In genomic region chr3:113019182-113020137, GRCh38 we compare ENCODE assay signal across 8 cellular contexts. TPM values are rescaled to one million over a fixed set of nuclear protein-coding genes. Genes with fewer than 3 reads are reported as not detected.
DNase-seq lines count a peak whose midpoint lies in the region; ATAC-seq and TF ChIP-seq lines count a peak whose summit lies in the region.

No MANE protein-coding gene starts in this region.

- peak overlapping the region; percentile 86 for H3K14ac ChIP-seq in IMR-90 (replicated peaks; ENCODE audit: low read depth, low read length)

- H4K91ac ChIP-seq in IMR-90 (ENCODE audit: insufficient read depth, low read depth, low read length): peak overlapping the region; percentile 81

- peak overlapping the region; percentile 81 for H3K18ac ChIP-seq in IMR-90 (ENCODE audit: low read depth, low read length)

- peak overlapping the region; percentile 80 for H3K4ac ChIP-seq in IMR-90 (ENCODE audit: low read depth, low read length)

- peak overlapping the region; percentile 79 for H2AK9ac ChIP-seq in IMR-90 (replicated peaks; ENCODE audit: low read depth, low read length, poor library complexity)

- peak overlapping the region; percentile 96 for H3K23ac ChIP-seq in IMR-90 (ENCODE audit: low read depth, low read length)

- peak overlapping the region; percentile 64; the same call in 1 of the 2 replicates for H2BK20ac ChIP-seq in IMR-90 (ENCODE audit: low read depth, low read length)

- 10% methylated on average over 10 of the region's 63 CpGs; no CpG with 5 or more reads in 1 of the 2 experiments for WGBS in IMR-90 (ENCODE audit: extremely low coverage in 2 of 2, insufficient read length in 1 of 2), 2 experiments

- H3K9me3 ChIP-seq in IMR-90 (ENCODE audit: control insufficient read depth, insufficient read depth, low read length) (no peaks in the 10 kb centered on the region), OCI-LY7 (ENCODE audit: low read length) (no peaks in the 10 kb centered on the region), mucosa of descending colon (no peaks in the 10 kb centered on the region)

- H3K4me3 ChIP-seq in IMR-90 (ENCODE audit: insufficient read depth, low read depth, low read length) (peak overlapping the region; percentile 84), OCI-LY7 (ENCODE audit: low read depth, low read length, poor library complexity, severe bottlenecking) (peak overlapping the region; percentile 79), epithelial cell of proximal tubule (ENCODE audit: low read depth, low read length) (peak overlapping the region; percentile 77), mucosa of descending colon (peak overlapping the region; percentile 51)

- H3K36me3 ChIP-seq in IMR-90 (ENCODE audit: control insufficient read depth, insufficient read depth, low read length) (peaks cover 4% of the 10 kb centered on the region), OCI-LY7 (ENCODE audit: insufficient read depth, low read length) (peaks cover 30% of the 10 kb centered on the region), mucosa of descending colon (ENCODE audit: low read depth) (no peaks in the 10 kb centered on the region)

- no peaks in the 10 kb centered on the region for H3K27me3 ChIP-seq in IMR-90 (ENCODE audit: control insufficient read depth, insufficient read depth, low read length)

- peak overlapping the region; percentile 96 for H3K4me2 ChIP-seq in IMR-90 (ENCODE audit: low read depth, low read length)
- peak overlapping the region; percentile 71 for H3K4me2 ChIP-seq in OCI-LY7 (ENCODE audit: low read length)

- H3K27ac ChIP-seq in IMR-90 (ENCODE audit: insufficient read depth, low read length): peak overlapping the region; percentile 97
- H3K27ac ChIP-seq in OCI-LY7 (ENCODE audit: low read depth, low read length, poor library complexity, severe bottlenecking): peak overlapping the region; percentile 76

- POLR2A ChIA-PET in IMR-90 (lab: Charles Lee; ENCODE audit: unreplicated experiment) (interaction anchor here (0.6 to 1.6 kb wide), 3 partner anchors 11 to 16 kb away, joined by 3 read pairs; no protein-coding TSS in a partner anchor), OCI-LY7 (lab: Charles Lee) (interaction anchor here (0.6 to 5.0 kb wide), 19 partner anchors 10 to 1157 kb away, joined by 3 to 45 read pairs (median 4); partner anchors contain the start of genes GCSAM and GTPBP8)

- BruUV-seq in IMR-90 (replicated peaks; lab: Mats Ljungman, UMichigan) (no TSS peak), OCI-LY7 (replicated peaks; lab: Mats Ljungman, UMichigan) (TSS peak; percentile 61)

- no peak for TF ChIP-seq RAD21 in IMR-90 (IDR thresholded peaks at IDR 0.05; ENCODE audit: low read length)

- peak overlapping the region; percentile 72; the same call in 1 of the 3 replicates for H2BK15ac ChIP-seq in IMR-90 (ENCODE audit: low read depth, low read length)

- in situ Hi-C loops in IMR-90 (cut with MboI; ENCODE audit: low sequenced_read_pairs): no loop called here

- peak overlapping the region; percentile 88 for H3K9ac ChIP-seq in IMR-90 (ENCODE audit: low read depth, low read length)

- H4K20me1 ChIP-seq in IMR-90 (ENCODE audit: insufficient read depth, low read length) (0 out of 2 replicates have a peak, but pooled peaks cover 3% of the 10 kb centered on the region), OCI-LY7 (ENCODE audit: insufficient read depth, low read length) (no peaks in the 10 kb centered on the region)

- H3K56ac ChIP-seq in IMR-90 (ENCODE audit: extremely low read depth, insufficient read depth, low read length): peak overlapping the region; percentile 90

- intact Hi-C loops in IMR-90 (cut with micrococcal nuclease) (no loop called here), OCI-LY7 (cut with micrococcal nuclease; ENCODE audit: unreplicated experiment) (loop anchor here (1.0 to 5.0 kb wide), 3 partner anchors 29 to 727 kb away; partner anchors contain the start of genes ATG3, ATP6V1A, GTPBP8 and NAA50), mucosa of descending colon (cut with DNase I, micrococcal nuclease) (no loop called here)

- peaks cover 27 to 39% of the 10 kb centered on the region in 2 experiments for H3K79me1 ChIP-seq in IMR-90 (ENCODE audit: low read depth in 1 of 2, low read length in 2 of 2)

- dilution Hi-C loops in IMR-90 (cut with HindIII; ENCODE audit: low sequenced_read_pairs, unreplicated experiment): no loop called here

- peak; percentile 95 for ATAC-seq in GM21529 (IDR thresholded peaks at IDR 0.05; ENCODE audit: unreplicated experiment)
- ATAC-seq in IMR-90 (ENCODE audit: low read depth): peak; percentile 98
- ATAC-seq in mucosa of descending colon: peak; percentile 99

- H4K8ac ChIP-seq in IMR-90 (ENCODE audit: low read depth in 2 of 2, low read length in 2 of 2): peak overlapping the region; percentile 98

- peak overlapping the region; percentile 76 for H4K5ac ChIP-seq in IMR-90 (ENCODE audit: low read depth, low read length)

- H2AK5ac ChIP-seq in IMR-90 (ENCODE audit: low read depth, low read length): peak overlapping the region; percentile 46

- peak overlapping the region; percentile 95 for H2BK5ac ChIP-seq in IMR-90 (ENCODE audit: low read depth, low read length, poor library complexity, severe bottlenecking)

- TF ChIP-seq CTCF in IMR-90 (conservative IDR thresholded peaks at IDR 0.05; ENCODE audit: low read depth, low read length) (no peak), OCI-LY7 (conservative IDR thresholded peaks at IDR 0.05; ENCODE audit: low read length) (no peak), epithelial cell of proximal tubule (conservative IDR thresholded peaks at IDR 0.05; ENCODE audit: low read depth, low read length) (no peak), mucosa of descending colon (IDR thresholded peaks at IDR 0.05) (no peak)

- TF ChIP-seq POLR2A in IMR-90 (IDR thresholded peaks at IDR 0.05; ENCODE audit: low read depth, low read length): peak; percentile 75

- H3K4me1 ChIP-seq in IMR-90 (ENCODE audit: control insufficient read depth, insufficient read depth, low read length) (peaks cover 4% of the 10 kb centered on the region; the same call in 1 of the 2 replicates), OCI-LY7 (ENCODE audit: insufficient read depth, low read length, poor library complexity, severe bottlenecking) (peaks cover 26% of the 10 kb centered on the region), mucosa of descending colon (ENCODE audit: low read depth) (peaks cover 3% of the 10 kb centered on the region)

- H2AFZ ChIP-seq in IMR-90 (replicated peaks; ENCODE audit: low read length, poor library complexity) (peak overlapping the region; percentile 98), OCI-LY7 (ENCODE audit: low read length) (peak overlapping the region; percentile 97)

- H2BK120ac ChIP-seq in IMR-90 (ENCODE audit: low read depth, low read length): peak overlapping the region; percentile 91

- CTCF ChIA-PET in IMR-90 (lab: Yijun Ruan, JAX): interaction anchor here (0.5 to 1.3 kb wide), 3 partner anchors 16 to 365 kb away, joined by 3 to 4 read pairs (median 3); no protein-coding TSS in a partner anchor
- CTCF ChIA-PET in OCI-LY7 (lab: Charles Lee; ENCODE audit: unreplicated experiment): interaction anchor here (0.6 to 1.3 kb wide), 2 partner anchors 10 to 284 kb away, joined by 4 to 6 read pairs; no protein-coding TSS in a partner anchor

- peaks cover 3% of the 10 kb centered on the region for H3K9me1 ChIP-seq in IMR-90 (ENCODE audit: insufficient read depth, low read length)

- peak; percentile 83 for DNase-seq in DMS114 treated with DMSO at 0.1 percent for 48 hours (lab: John Stamatoyannopoulos, UW; ENCODE audit: unreplicated experiment)
- DNase-seq in IMR-90: peak; percentile 91
- DNase-seq in OCI-LY7 (ENCODE audit: low spot score): peak; percentile 90
- peak; percentile 88 for DNase-seq in activated T-cell treated with anti-CD3 and anti-CD28 coated beads for 48 hours (ENCODE audit: low read depth)
- no peak for DNase-seq in epithelial cell of proximal tubule (ENCODE audit: low read depth)
- peak; percentile 91 to 94 (median 93) for DNase-seq in mucosa of descending colon
- peak; percentile 56 to 68 for DNase-seq in stimulated activated CD8-positive, alpha-beta memory T cell treated with anti-CD3 and anti-CD28 coated beads, Interleukin-4, amount 100 ng/mL, for 1 hour (ENCODE audit: low read depth in 2 of 2, low spot score in 1 of 2)

- peaks cover 56% of the 10 kb centered on the region for H3K79me2 ChIP-seq in OCI-LY7 (ENCODE audit: insufficient read depth, low read depth, low read length)

- no peaks in the 10 kb centered on the region for H3K9me2 ChIP-seq in OCI-LY7 (ENCODE audit: insufficient read depth, low read length)

TF ChIP-seq in IMR-90, 13 proteins besides CTCF, POLR2A, EP300 and RAD21 (continues in another document):
- TF ChIP-seq USF2 (IDR thresholded peaks at IDR 0.05; ENCODE audit: low read depth, low read length): peak; percentile 85

RNA-seq across cellular contexts. Expression of gene GTPBP8, which starts 28.7 kb away (rescaled TPM):
- 15.4 and 19.4 TPM in 2 replicates for total RNA-seq in IMR-90 (2012; rRNA removed)
- polyA plus RNA-seq in IMR-90 (2012; rRNA removed): 23.9 and 29.9 TPM in 2 replicates
- 8.8 and 10.1 TPM in 2 replicates for polyA plus RNA-seq in IMR-90 (2012; cell fraction: cytosol; rRNA removed)
- polyA plus RNA-seq in IMR-90 (2012; cell fraction: nucleus; rRNA removed; ENCODE audit: low replicate concordance): 8.5 and 10.4 TPM in 2 replicates
- 17.6 and 23.8 TPM in 2 replicates for total RNA-seq in OCI-LY7 (2014; rRNA removed; shearing (Covaris generic))
- 20.3 and 21.9 TPM in 2 replicates for total RNA-seq in OCI-LY7 (2022)
- total RNA-seq in epithelial cell of proximal tubule: 33.8 and 39.1 TPM in 2 replicates
- 10 to 100 TPM; 11.8 to 17.4 (median 17.0) TPM for total RNA-seq in mucosa of descending colon

RNA-seq across cellular contexts. Expression of gene CD200R1, which starts 44.6 kb away (rescaled TPM):
- total RNA-seq in IMR-90 (2012; rRNA removed) (under 0.01 TPM in 2 replicates), OCI-LY7 (2022) (0.17 and 0.25 TPM in 2 replicates), epithelial cell of proximal tubule (not detected in 2 replicates), mucosa of descending colon (1 to 10 TPM in 2 of 3 donors, under 1 TPM in 1; 0.52 to 2.6 (median 1.8) TPM)
- polyA plus RNA-seq in IMR-90 (2012; rRNA removed): 0.05 TPM in 1 of 2 replicates, not detected in the other
- polyA plus RNA-seq in IMR-90 (2012; cell fraction: cytosol; rRNA removed): not detected in 2 replicates
- 0.07 TPM in 1 of 2 replicates, not detected in the other for polyA plus RNA-seq in IMR-90 (2012; cell fraction: nucleus; rRNA removed; ENCODE audit: low replicate concordance)
- 0.18 TPM in 1 of 2 replicates, not detected in the other for total RNA-seq in OCI-LY7 (2014; rRNA removed; shearing (Covaris generic))
